ENCODE assay signal across 8 cellular contexts in genomic region chr14:89303452-89304435, GRCh38.
DNase-seq lines count a peak whose midpoint lies in the region; ATAC-seq and TF ChIP-seq lines count a peak whose summit lies in the region.

No MANE protein-coding gene starts in this region.

- DNase-seq in DND-41 (no peak), NOMO-1 treated with dmso at 0.1 percent for 144 hours (lab: John Stamatoyannopoulos, UW; ENCODE audit: unreplicated experiment) (peak; percentile 44), iris pigment epithelial cell (ENCODE audit: low read depth) (peak; percentile 84)
- DNase-seq in effector memory CD4-positive, alpha-beta T cell, result no peak

- no peak overlapping the region for H3K9ac ChIP-seq in DND-41 (ENCODE audit: low read depth, low read length)
- peak overlapping the region; percentile 85 to 88 (median 85) for H3K9ac ChIP-seq in skeletal muscle tissue (ENCODE audit: low read depth in 1 of 3, low read length in 3 of 3)

- peak overlapping the region; percentile 58 to 76 (median 64) for H3K4me3 Mint-ChIP-seq in brain

- H3K27me3 ChIP-seq in DND-41 (ENCODE audit: insufficient read depth, low read length, poor library complexity) (no peaks in the 10 kb centered on the region), skeletal muscle tissue (ENCODE audit: control insufficient read depth in 3 of 3, insufficient read depth in 3 of 3, low read length in 3 of 3) (no peaks in the 10 kb centered on the region)
- H3K27me3 ChIP-seq in effector memory CD4-positive, alpha-beta T cell (replicated peaks; ENCODE audit: control insufficient read depth, insufficient read depth, low read length, poor library complexity, severe bottlenecking), result no peaks in the 10 kb centered on the region

- no peak overlapping the region for H3K4me2 ChIP-seq in DND-41 (ENCODE audit: insufficient read depth, low read length)

- H3K9me3 Mint-ChIP-seq in brain, result peaks cover 0 to 3% (median 0%) of the 10 kb centered on the region in 5 experiments

- H3K27me3 Mint-ChIP-seq in brain, result no peaks in the 10 kb centered on the region

- peaks cover 57% of the 10 kb centered on the region for H3K79me2 ChIP-seq in DND-41 (ENCODE audit: insufficient read depth, low read length)

- peaks cover 80% of the 10 kb centered on the region for H3K4me1 Mint-ChIP-seq in brain

- peak overlapping the region; percentile 74 to 98 (median 97) for H3K27ac Mint-ChIP-seq in brain

- peak; percentile 75 for ATAC-seq in DND-41 (ENCODE audit: insufficient read depth, low read depth)
- ATAC-seq in GM19455 (IDR thresholded peaks at IDR 0.05; ENCODE audit: unreplicated experiment), result peak; percentile 55
- ATAC-seq in HG03457 (IDR thresholded peaks at IDR 0.05; ENCODE audit: unreplicated experiment), result peak; percentile 66

- H3K9me3 ChIP-seq in DND-41 (ENCODE audit: insufficient read depth, low read length, severe bottlenecking) (no peaks in the 10 kb centered on the region), skeletal muscle tissue (ENCODE audit: control insufficient read depth in 3 of 3, low read length in 3 of 3) (no peaks in the 10 kb centered on the region)
- no peaks in the 10 kb centered on the region for H3K9me3 ChIP-seq in effector memory CD4-positive, alpha-beta T cell (ENCODE audit: control insufficient read depth, low read length)

- no peak overlapping the region for H3K27ac ChIP-seq in DND-41 (ENCODE audit: low read length)
- H3K27ac ChIP-seq in skeletal muscle tissue (ENCODE audit: low read depth, low read length), result peak overlapping the region; percentile 99
- H3K27ac ChIP-seq in effector memory CD4-positive, alpha-beta T cell (ENCODE audit: insufficient read depth, low read length, poor library complexity, severe bottlenecking), result no peak overlapping the region

- H2AFZ ChIP-seq in DND-41 (ENCODE audit: low read depth, low read length), result no peak overlapping the region

- H3K36me3 Mint-ChIP-seq in brain, result peaks cover 36% of the 10 kb centered on the region

- H3K36me3 ChIP-seq in DND-41 (ENCODE audit: insufficient read depth, low read length) (peaks cover 10% of the 10 kb centered on the region; the same call in 1 of the 2 replicates), skeletal muscle tissue (ENCODE audit: control insufficient read depth in 3 of 3, insufficient read depth in 3 of 3, low read length in 3 of 3) (no peaks in the 10 kb centered on the region)
- H3K36me3 ChIP-seq in effector memory CD4-positive, alpha-beta T cell (ENCODE audit: control insufficient read depth, insufficient read depth, low read length), result no peaks in the 10 kb centered on the region

- H3K4me1 ChIP-seq in DND-41 (ENCODE audit: insufficient read depth, low read length) (peaks cover 4% of the 10 kb centered on the region; the same call in 1 of the 2 replicates), skeletal muscle tissue (ENCODE audit: control insufficient read depth in 3 of 3, insufficient read depth in 3 of 3, low read length in 3 of 3) (peaks cover 38 to 51% (median 40%) of the 10 kb centered on the region in 3 donors)
- H3K4me1 ChIP-seq in effector memory CD4-positive, alpha-beta T cell (ENCODE audit: control insufficient read depth, insufficient read depth, low read length, poor library complexity, severe bottlenecking), result no peaks in the 10 kb centered on the region

- peaks cover 7% of the 10 kb centered on the region; the same call in 1 of the 2 replicates for H4K20me1 ChIP-seq in DND-41 (ENCODE audit: insufficient read depth, low read length)

- no peak overlapping the region for H3K4me3 ChIP-seq in DND-41 (ENCODE audit: low read depth in 1 of 2, low read length in 2 of 2)
- H3K4me3 ChIP-seq in skeletal muscle tissue (ENCODE audit: low read length in 3 of 3), result peak overlapping the region; percentile 2 to 63 (median 48)
- no peak overlapping the region for H3K4me3 ChIP-seq in effector memory CD4-positive, alpha-beta T cell (ENCODE audit: insufficient read depth, low read depth, low read length, poor library complexity, severe bottlenecking)

- TF ChIP-seq CTCF in DND-41 (IDR thresholded peaks at IDR 0.05; ENCODE audit: borderline replicate concordance, extremely low read depth, low read length, poor library complexity, severe bottlenecking), result no peak
- no peak for TF ChIP-seq CTCF in brain (conservative IDR thresholded peaks at IDR 0.05)

Comparison
In these comparisons a context has a peak if more than half of its experiments do, and no peak if none do; other contexts are left out.
1. DNase-seq: peak in NOMO-1 treated with dmso at 0.1 percent for 144 hours (single experiment) and iris pigment epithelial cell (single experiment); none in DND-41 (single experiment) and effector memory CD4-positive, alpha-beta T cell (0 of 3).
2. H3K4me3 ChIP-seq: peak in skeletal muscle tissue (3 of 3); none in DND-41 (0 of 2) and effector memory CD4-positive, alpha-beta T cell (single experiment).
3. Peak in every context shown above with its lines, with median percentiles within 50 percentile points of each other: ATAC-seq.